In genomic region chr1:205199090-205199930, GRCh38 we compare ENCODE assay signal across 10 cellular contexts. TPM values are rescaled to one million over a fixed set of nuclear protein-coding genes. Genes with fewer than 3 reads are reported as not detected.
DNase-seq lines count a peak whose midpoint lies in the region; ATAC-seq and FAIRE-seq lines count a peak whose summit lies in the region.
"Had no signal": no experiment of that assay in that cellular context is flagged by ENCODE, and none has a peak within 500 bp of the region (broad histone marks: within the 10 kb centered on the region; RNA-seq: fewer than 3 reads in every experiment).

No MANE protein-coding gene starts in this region.

- H3K4me1 ChIP-seq in SJCRH30: no peaks in the 10 kb centered on the region

- H3K27ac ChIP-seq in SJCRH30: no peak overlapping the region
- H3K27ac ChIP-seq: BLaER1 treated with 17β-estradiol and CSF1 and Interleukin-3, amounts not matched to agents 10 nM and 100 nM had no signal

- POLR2A ChIA-PET in naive thymus-derived CD8-positive, alpha-beta T cell (lab: Charles Lee): no interaction called here

- in situ Hi-C loops in KBM-7 (cut with MboI; ENCODE audit: low pct_unique_long_range_greater_than_20kb, low sequenced_read_pairs): no loop called here

- CTCF ChIA-PET in activated naive CD4-positive, alpha-beta T cell treated with anti-CD3 and anti-CD28 coated beads, Interleukin-2, amount 10 ng/mL, durations not matched to agents 7 days and 5 days (lab: Charles Lee): interaction anchor here (0.6 to 2.4 kb wide), 18 partner anchors 11 to 210 kb away, joined by 3 to 12 read pairs (median 4); partner anchors contain the start of genes RBBP5 and TMCC2

- peaks cover 41% of the 10 kb centered on the region for H3K4me1 Mint-ChIP-seq in activated naive CD4-positive, alpha-beta T cell treated with anti-CD3 and anti-CD28 coated beads, Interleukin-2, amount 10 ng/mL, durations not matched to agents 7 days and 5 days
- peaks cover 27 to 60% (median 41%) of the 10 kb centered on the region in 4 donors for H3K4me1 Mint-ChIP-seq in naive thymus-derived CD8-positive, alpha-beta T cell

- 0 out of 2 replicates have a peak, but pooled peaks cover 2% of the 10 kb centered on the region for H3K36me3 ChIP-seq in SJCRH30

- H3K27ac Mint-ChIP-seq in activated naive CD4-positive, alpha-beta T cell treated with anti-CD3 and anti-CD28 coated beads, Interleukin-2, amount 10 ng/mL, durations not matched to agents 7 days and 5 days: no peak overlapping the region
- H3K27ac Mint-ChIP-seq in naive thymus-derived CD8-positive, alpha-beta T cell: peak overlapping the region; percentile 4 to 75 (median 38)

- H3K27me3 Mint-ChIP-seq in activated naive CD4-positive, alpha-beta T cell treated with anti-CD3 and anti-CD28 coated beads, Interleukin-2, amount 10 ng/mL, durations not matched to agents 7 days and 5 days: no peaks in the 10 kb centered on the region
- H3K27me3 Mint-ChIP-seq in naive thymus-derived CD8-positive, alpha-beta T cell: no peaks in the 10 kb centered on the region

- no peaks in the 10 kb centered on the region for H3K9me3 ChIP-seq in SJCRH30 (replicated peaks)
- H3K9me3 ChIP-seq: BLaER1 treated with 17β-estradiol and CSF1 and Interleukin-3, amounts not matched to agents 10 nM and 100 nM had no signal

- H3K4me3 Mint-ChIP-seq in activated naive CD4-positive, alpha-beta T cell treated with anti-CD3 and anti-CD28 coated beads, Interleukin-2, amount 10 ng/mL, durations not matched to agents 7 days and 5 days: peak overlapping the region; percentile 1
- H3K4me3 Mint-ChIP-seq in naive thymus-derived CD8-positive, alpha-beta T cell: peak overlapping the region in 9 of 10 donors; percentile 9 to 56 (median 43)

- no peak overlapping the region for H3K4me3 ChIP-seq in SJCRH30
- H3K4me3 ChIP-seq: BLaER1 treated with 17β-estradiol and CSF1 and Interleukin-3, amounts not matched to agents 10 nM and 100 nM had no signal

- ATAC-seq in naive thymus-derived CD8-positive, alpha-beta T cell: peak in 1 of 2 donors; percentile 35
- ATAC-seq in GM21717 (IDR thresholded peaks at IDR 0.05; ENCODE audit: unreplicated experiment): no peak

- peaks cover 10% of the 10 kb centered on the region for H3K36me3 Mint-ChIP-seq in activated naive CD4-positive, alpha-beta T cell treated with anti-CD3 and anti-CD28 coated beads, Interleukin-2, amount 10 ng/mL, durations not matched to agents 7 days and 5 days
- H3K36me3 Mint-ChIP-seq in naive thymus-derived CD8-positive, alpha-beta T cell: peaks cover 0 to 21% (median 3%) of the 10 kb centered on the region in 3 donors

- DNase-seq in AG20443 (ENCODE audit: low spot score) (peak; percentile 9), KBM-7 (peak; percentile 14), SJCRH30 (no peak), cerebellum (ENCODE audit: low spot score) (no peak), GM19239 (ENCODE audit: insufficient read length, low spot score) (no peak)
- DNase-seq in activated naive CD4-positive, alpha-beta T cell treated with anti-CD3 and anti-CD28 coated beads, Interleukin-2, amount 10 ng/mL, durations not matched to agents 7 days and 5 days: peak; percentile 31
- peak in 1 of 10 donors; percentile 8 for DNase-seq in naive thymus-derived CD8-positive, alpha-beta T cell
- DNase-seq: NCI-H1048 had no signal

- no peaks in the 10 kb centered on the region for H3K9me3 Mint-ChIP-seq in activated naive CD4-positive, alpha-beta T cell treated with anti-CD3 and anti-CD28 coated beads, Interleukin-2, amount 10 ng/mL, durations not matched to agents 7 days and 5 days
- H3K9me3 Mint-ChIP-seq in naive thymus-derived CD8-positive, alpha-beta T cell: peaks cover 0 to 5% (median 0%) of the 10 kb centered on the region in 9 donors

- FAIRE-seq in GM19239 (lab: Jason Lieb, UNC): no peak

- no peaks in the 10 kb centered on the region for H3K27me3 ChIP-seq in SJCRH30
- H3K27me3 ChIP-seq: BLaER1 treated with 17β-estradiol and CSF1 and Interleukin-3, amounts not matched to agents 10 nM and 100 nM had no signal

RNA-seq across cellular contexts. Expression of gene DSTYK, which starts 12.2 kb away (rescaled TPM):
- 10 to 100 TPM; 15.9 to 17.5 TPM for total RNA-seq in naive thymus-derived CD8-positive, alpha-beta T cell
- polyA plus RNA-seq in naive thymus-derived CD8-positive, alpha-beta T cell: 1 to 10 TPM; 5.2 to 8.6 (median 7.0) TPM
- total RNA-seq in SJCRH30 (2014; rRNA removed; shearing (Covaris generic)): 9.2 TPM in 2 replicates
- 23.3 TPM for total RNA-seq in cerebellum

RNA-seq across cellular contexts. Expression of gene TMCC2, which starts 28.4 kb away (rescaled TPM):
- total RNA-seq in naive thymus-derived CD8-positive, alpha-beta T cell: 1 to 10 TPM; 3.9 to 4.7 TPM
- 1 to 10 TPM in 1 of 3 donors, under 1 TPM in 2; 0.37 to 2.0 (median 0.40) TPM for polyA plus RNA-seq in naive thymus-derived CD8-positive, alpha-beta T cell
- total RNA-seq in SJCRH30 (2014; rRNA removed; shearing (Covaris generic)): 5.2 and 5.5 TPM in 2 replicates
- 18.7 TPM for total RNA-seq in cerebellum

Comparison
In these comparisons a context has a peak if more than half of its experiments do, and no peak if none do; other contexts are left out.
1. DNase-seq: peak in AG20443 (single experiment), KBM-7 (single experiment) and activated naive CD4-positive, alpha-beta T cell treated with anti-CD3 and anti-CD28 coated beads, Interleukin-2, amount 10 ng/mL, durations not matched to agents 7 days and 5 days (single experiment); none in SJCRH30 (0 of 2), cerebellum (single experiment) and GM19239 (single experiment).